1 cellular context compared by ENCODE assay signal in genomic region chr12:130835436-130835835, GRCh38.
TF ChIP-seq lines count a peak whose summit lies in the region.

No MANE protein-coding gene starts in this region.

TF ChIP-seq in K562, 482 proteins besides CTCF, POLR2A, EP300 and RAD21:
- no peak for TF ChIP-seq PKNOX1 (IDR thresholded peaks at IDR 0.05)
- peak; percentile 85 for TF ChIP-seq EGR1 (conservative IDR thresholded peaks at IDR 0.05)
- TF ChIP-seq PTBP1 (IDR thresholded peaks at IDR 0.05; ENCODE audit: low read depth, low read length) = no peak
- no peak for TF ChIP-seq ZNF696 (CRISPR knock-in tag; conservative IDR thresholded peaks at IDR 0.05)
- TF ChIP-seq MNT (conservative IDR thresholded peaks at IDR 0.05) = 0 out of 4 replicates have a peak, but pooled peaks of 1 of the 2 experiments have one; percentile 39
- no peak for TF ChIP-seq ZBTB17 (CRISPR knock-in tag; IDR thresholded peaks at IDR 0.05)
- no peak for TF ChIP-seq CBX5 (IDR thresholded peaks at IDR 0.05; ENCODE audit: borderline replicate concordance, low read depth)
